ENCODE assay signal across 8 cellular contexts in genomic region chr6:28336284-28337024, GRCh38. TPM values are rescaled to one million over a fixed set of nuclear protein-coding genes. Genes with fewer than 3 reads are reported as not detected.
DNase-seq lines count a peak whose midpoint lies in the region; ATAC-seq and TF ChIP-seq lines count a peak whose summit lies in the region.

No MANE protein-coding gene starts in this region.

- H3K36me3 ChIP-seq in OCI-LY1 (ENCODE audit: insufficient read depth, low read length) (no peaks in the 10 kb centered on the region; the same call in 1 of the 2 replicates), lung (ENCODE audit: control insufficient read depth in 2 of 2, insufficient read depth in 2 of 2, low read length in 2 of 2) (no peaks in the 10 kb centered on the region), urinary bladder (ENCODE audit: insufficient read depth) (no peaks in the 10 kb centered on the region)

- H2AFZ ChIP-seq in OCI-LY1 (ENCODE audit: low read length) = no peak overlapping the region; the same call in none of the 2 replicates

- no peaks in the 10 kb centered on the region for H3K79me2 ChIP-seq in OCI-LY1 (ENCODE audit: insufficient read depth, low read length)

- peak overlapping the region; percentile 91 for H3K4me2 ChIP-seq in OCI-LY1 (ENCODE audit: low read length)

- H3K9me3 ChIP-seq in OCI-LY1 (ENCODE audit: low read length) (peaks cover 6% of the 10 kb centered on the region; the same call in 1 of the 2 replicates), lung (ENCODE audit: control insufficient read depth in 2 of 2, insufficient read depth in 1 of 2, low read length in 1 of 2) (no peaks in the 10 kb centered on the region)

- H3F3A ChIP-seq in OCI-LY1 (ENCODE audit: insufficient read depth, low read length) = no peaks in the 10 kb centered on the region

- TF ChIP-seq CTCF in OCI-LY1 (IDR thresholded peaks at IDR 0.05; ENCODE audit: low read length) (no peak), coronary artery (IDR thresholded peaks at IDR 0.05) (no peak), lung (IDR thresholded peaks at IDR 0.05; ENCODE audit: control extremely low read depth, extremely low read depth) (no peak)

- ATAC-seq in HG03097 (IDR thresholded peaks at IDR 0.05; ENCODE audit: low FRiP score, unreplicated experiment) (peak; percentile 34), lung (ENCODE audit: insufficient read depth, low FRiP score) (no peak)

- peak overlapping the region; percentile 68 for H3K9ac ChIP-seq in OCI-LY1 (ENCODE audit: low read length)

- H3K4me3 ChIP-seq in OCI-LY1 (ENCODE audit: low read depth, low read length, poor library complexity, severe bottlenecking) (peak overlapping the region; percentile 76), coronary artery (peak overlapping the region; percentile 81), lung (peak overlapping the region; percentile 62), urinary bladder (ENCODE audit: low read depth, low read length) (peak overlapping the region; percentile 64)

- peak; percentile 11 for DNase-seq in stimulated activated CD4-positive, alpha-beta T cell treated with anti-CD3 and anti-CD28 coated beads, Interleukin-4, amount 100 ng/mL, for 24 hours
- DNase-seq in stimulated activated CD4-positive, alpha-beta T cell treated with anti-CD3 and anti-CD28 coated beads, Interleukin-4, amount 100 ng/mL, for 1 hour = no peak
- DNase-seq in coronary artery (ENCODE audit: low spot score) (no peak), lung (ENCODE audit: low spot score) (no peak)
- DNase-seq in NK-92 treated with Interleukin-12 subunit alpha and Interleukin-12 subunit beta, amount 100 ng/mL, for 24 hours (lab: John Stamatoyannopoulos, UW) = no peak

- WGBS in lung, 2 donors = 4 to 5% methylated on average over 20 of the region's 20 CpGs
- WGBS in urinary bladder = 2% methylated on average over 20 of the region's 20 CpGs

- H3K27me3 ChIP-seq in OCI-LY1 (ENCODE audit: insufficient read depth, low read length) (no peaks in the 10 kb centered on the region), lung (ENCODE audit: control insufficient read depth, insufficient read depth) (no peaks in the 10 kb centered on the region)

- peak overlapping the region; percentile 90 for H3K27ac ChIP-seq in OCI-LY1 (ENCODE audit: low read depth, low read length, poor library complexity, severe bottlenecking)
- peak overlapping the region; percentile 95 to 97 for H3K27ac ChIP-seq in coronary artery
- peak overlapping the region; percentile 87 to 96 for H3K27ac ChIP-seq in lung (ENCODE audit: low read depth in 1 of 2, low read length in 1 of 2)
- peak overlapping the region; percentile 91 for H3K27ac ChIP-seq in urinary bladder (ENCODE audit: low read depth)

- H3K4me1 ChIP-seq in OCI-LY1 (ENCODE audit: insufficient read depth, low read length, severe bottlenecking) (peaks cover 40% of the 10 kb centered on the region), lung (ENCODE audit: control insufficient read depth in 2 of 2, insufficient read depth in 2 of 2, low read length in 2 of 2) (peaks cover 0 to 3% of the 10 kb centered on the region in 2 donors), urinary bladder (ENCODE audit: insufficient read depth) (no peaks in the 10 kb centered on the region)

- no peaks in the 10 kb centered on the region for H3K9me2 ChIP-seq in OCI-LY1 (ENCODE audit: low read depth, low read length)

- H4K20me1 ChIP-seq in OCI-LY1 (ENCODE audit: insufficient read depth, low read length) = no peaks in the 10 kb centered on the region

RNA-seq across cellular contexts. Expression of gene ZSCAN31, which starts 0.5 kb away (rescaled TPM):
- total RNA-seq in lung (10 to 100 TPM; 10.7 to 13.1 TPM), urinary bladder (21.5 TPM)
- polyA plus RNA-seq in lung (1 to 10 TPM; 5.6 to 7.4 TPM), urinary bladder (10.1 TPM)

RNA-seq across cellular contexts. Expression of gene ZKSCAN3, which starts 13.3 kb away (rescaled TPM):
- total RNA-seq in lung (10 to 100 TPM in 1 of 2 donors, 1 to 10 TPM in 1; 4.5 to 13.2 TPM), urinary bladder (7.5 TPM)
- polyA plus RNA-seq in lung (1 to 10 TPM; 1.1 to 1.7 TPM), urinary bladder (3.1 TPM)

RNA-seq across cellular contexts. Expression of gene PGBD1, which starts 55.1 kb away (rescaled TPM):
- 1 to 10 TPM; 3.9 to 5.8 TPM for total RNA-seq in lung
- polyA plus RNA-seq in lung = 1 to 10 TPM; 1.8 to 2.4 TPM
- 8.7 TPM for total RNA-seq in urinary bladder
- 4.7 TPM for polyA plus RNA-seq in urinary bladder
